In genomic region chr16:75250089-75250808, GRCh38 we compare ENCODE assay signal across 9 cellular contexts. TPM values are rescaled to one million over a fixed set of nuclear protein-coding genes. Genes with fewer than 3 reads are reported as not detected.
A peak's percentile ranks its signal among the peaks of the same experiment; 100 is the strongest.
DNase-seq lines count a peak whose midpoint lies in the region; ATAC-seq and TF ChIP-seq lines count a peak whose summit lies in the region.
"Had no signal": no experiment of that assay in that cellular context is flagged by ENCODE, and none has a peak within 500 bp of the region (broad histone marks: within the 10 kb centered on the region; RNA-seq: fewer than 3 reads in every experiment).

No MANE protein-coding gene starts in this region.

- peak overlapping the region; percentile 10 to 46 (median 30) for H3K4me3 Mint-ChIP-seq in immature natural killer cell

- peaks cover 0 to 2% (median 0%) of the 10 kb centered on the region in 6 donors for H3K9me3 Mint-ChIP-seq in immature natural killer cell

- peaks cover 93% of the 10 kb centered on the region for H3K4me1 ChIP-seq in suprapubic skin

- TF ChIP-seq POLR2A in suprapubic skin (IDR thresholded peaks at IDR 0.05), result no peak

- DNase-seq in astrocyte of the hippocampus (ENCODE audit: low read depth, low spot score), result peak; percentile 56
- no peak for DNase-seq in immature natural killer cell
- no peak for DNase-seq in suprapubic skin (ENCODE audit: low spot score in 2 of 2)
- DNase-seq in DMS79 treated with DMSO at 0.1 percent for 48 hours (lab: John Stamatoyannopoulos, UW), result no peak
- no peak for DNase-seq in NK-92 (lab: John Stamatoyannopoulos, UW; ENCODE audit: unreplicated experiment)

- no peak for TF ChIP-seq EP300 in suprapubic skin (IDR thresholded peaks at IDR 0.05)

- H3K36me3 Mint-ChIP-seq in immature natural killer cell, result no peaks in the 10 kb centered on the region

- H3K27me3 ChIP-seq in suprapubic skin, result no peaks in the 10 kb centered on the region

- 5% methylated on average over 23 of the region's 29 CpGs for WGBS in suprapubic skin

- H3K27ac ChIP-seq in suprapubic skin, result peak overlapping the region; percentile 90

- H3K27ac Mint-ChIP-seq in immature natural killer cell, result no peak overlapping the region

- no peak for TF ChIP-seq CTCF in suprapubic skin (IDR thresholded peaks at IDR 0.05)

- H3K36me3 ChIP-seq in suprapubic skin, result no peaks in the 10 kb centered on the region

- H3K9me3 ChIP-seq in suprapubic skin, result no peaks in the 10 kb centered on the region

- H3K27me3 Mint-ChIP-seq in immature natural killer cell (ENCODE audit: low read depth in 3 of 3), result peaks cover 5 to 13% (median 11%) of the 10 kb centered on the region in 3 donors

- H3K4me1 Mint-ChIP-seq in immature natural killer cell, result peaks cover 0 to 4% of the 10 kb centered on the region in 2 donors

- peak overlapping the region; percentile 82 for H3K4me3 ChIP-seq in suprapubic skin

- ATAC-seq in HG02943 (IDR thresholded peaks at IDR 0.05; ENCODE audit: low read depth, unreplicated experiment) (peak; percentile 3), GM19351 (IDR thresholded peaks at IDR 0.05; ENCODE audit: unreplicated experiment) (no peak), HG03135 (IDR thresholded peaks at IDR 0.05; ENCODE audit: unreplicated experiment) (no peak)

RNA-seq across cellular contexts. Expression of gene BCAR1, which starts 1.2 kb away (rescaled TPM):
- polyA plus RNA-seq in immature natural killer cell, result not detected
- 10 to 100 TPM; 26.5 to 39.2 (median 30.9) TPM for total RNA-seq in suprapubic skin

RNA-seq across cellular contexts. Expression of gene CTRB1, which starts 31.5 kb away (rescaled TPM):
- not detected for polyA plus RNA-seq in immature natural killer cell
- not detected for total RNA-seq in suprapubic skin
- total RNA-seq: mononuclear cell had no signal

RNA-seq across cellular contexts. Expression of gene CTRB2, which starts 43.3 kb away (rescaled TPM):
- polyA plus RNA-seq in immature natural killer cell, result not detected
- not detected for total RNA-seq in suprapubic skin
- total RNA-seq: mononuclear cell had no signal
